ENCODE assay signal across 8 cellular contexts in the genomic region with DNA sequence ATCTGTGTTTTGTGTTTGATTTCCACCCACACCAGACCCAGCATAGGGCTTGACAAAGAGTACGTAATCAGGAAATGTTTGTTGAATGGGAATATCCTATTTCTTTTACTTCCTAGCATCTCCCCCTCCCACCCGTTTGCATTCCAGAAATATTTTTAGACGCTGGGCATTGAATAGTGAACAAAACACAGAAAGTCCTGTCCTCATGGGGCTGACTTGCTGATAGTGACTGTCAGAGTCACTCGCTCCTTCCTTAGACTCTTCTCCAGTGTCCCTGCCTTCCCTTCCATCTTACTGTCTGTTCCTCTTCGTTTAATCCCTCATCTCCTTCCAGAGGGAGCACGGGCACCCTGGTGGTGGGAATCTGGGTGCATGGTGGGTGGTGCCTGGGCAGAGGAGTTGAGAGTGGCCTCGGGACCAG. TPM values are rescaled to one million over a fixed set of nuclear protein-coding genes. Genes with fewer than 3 reads are reported as not detected.
DNase-seq lines count a peak whose midpoint lies in the region; ATAC-seq and TF ChIP-seq lines count a peak whose summit lies in the region.

No MANE protein-coding gene starts in this region.

- no peaks in the 10 kb centered on the region for H3K9me3 ChIP-seq in heart right ventricle
- no peaks in the 10 kb centered on the region for H3K9me3 ChIP-seq in right cardiac atrium (ENCODE audit: control insufficient read depth, low read length)
- no peaks in the 10 kb centered on the region for H3K9me3 ChIP-seq in spleen

- intact Hi-C loops in heart right ventricle (cut with DNase I): loop anchor here in 9 of 10 donors (1.0 to 10.0 kb wide), 13 partner anchors 69 to 1598 kb away; a partner anchor contains a TSS
- intact Hi-C loops in left ventricle myocardium superior (cut with micrococcal nuclease): no loop called here
- intact Hi-C loops in right cardiac atrium (cut with DNase I): loop anchor here in 3 of 4 donors (5.0 to 10.0 kb wide), 4 partner anchors 69 to 394 kb away; a partner anchor contains a TSS
- intact Hi-C loops in spleen (cut with DNase I; ENCODE audit: low total_unique reads): loop anchor here (10.0 kb wide), 1 partner anchor 92 kb away; no protein-coding TSS in a partner anchor

- peaks cover 6 to 51% (median 23%) of the 10 kb centered on the region in 9 donors for H3K4me1 ChIP-seq in heart right ventricle
- no peaks in the 10 kb centered on the region for H3K4me1 ChIP-seq in right cardiac atrium (ENCODE audit: control insufficient read depth, insufficient read depth, low read length)
- peaks cover 39 to 62% (median 57%) of the 10 kb centered on the region in 6 donors for H3K4me1 ChIP-seq in spleen

- TF ChIP-seq CTCF in heart right ventricle (IDR thresholded peaks at IDR 0.05): no peak
- TF ChIP-seq CTCF in WI38 (IDR thresholded peaks at IDR 0.05; ENCODE audit: low read depth, low read length): peak; percentile 37
- no peak for TF ChIP-seq CTCF in spleen (IDR thresholded peaks at IDR 0.05 in 8 of 11, conservative IDR thresholded peaks at IDR 0.05 in 3 of 11)

- peaks cover 0 to 19% (median 8%) of the 10 kb centered on the region in 9 donors for H3K36me3 ChIP-seq in heart right ventricle
- peaks cover 0 to 29% (median 9%) of the 10 kb centered on the region in 6 donors for H3K36me3 ChIP-seq in spleen

- DNase-seq in heart right ventricle (no peak), left ventricle myocardium superior (no peak), right cardiac atrium (no peak), spleen (no peak), kidney glomerular epithelial cell (lab: John Stamatoyannopoulos, UW) (no peak), midbrain (lab: John Stamatoyannopoulos, UW) (no peak)

- no peak for TF ChIP-seq POLR2A in spleen (IDR thresholded peaks at IDR 0.05)

- H3K27me3 ChIP-seq in heart right ventricle: no peaks in the 10 kb centered on the region
- no peaks in the 10 kb centered on the region for H3K27me3 ChIP-seq in right cardiac atrium (ENCODE audit: control insufficient read depth, insufficient read depth)
- H3K27me3 ChIP-seq in spleen (replicated peaks in 1 of 7): no peaks in the 10 kb centered on the region

- H3K27ac ChIP-seq in heart right ventricle: peak overlapping the region; percentile 61 to 99 (median 96)
- peak overlapping the region; percentile 72 for H3K27ac ChIP-seq in right cardiac atrium (ENCODE audit: low read length)
- peak overlapping the region; percentile 88 to 98 (median 93) for H3K27ac ChIP-seq in spleen

- ATAC-seq in heart right ventricle (no peak), left ventricle myocardium superior (no peak), right cardiac atrium (no peak), HG02642 (IDR thresholded peaks at IDR 0.05; ENCODE audit: poor library complexity, unreplicated experiment) (no peak)

- peak overlapping the region; percentile 33 to 95 (median 74) for H3K4me3 ChIP-seq in heart right ventricle
- peak overlapping the region; percentile 87 for H3K4me3 ChIP-seq in WI38 (ENCODE audit: low read depth, low read length)
- H3K4me3 ChIP-seq in right cardiac atrium (ENCODE audit: low read length): peak overlapping the region; percentile 68
- peak overlapping the region; percentile 56 to 98 (median 84) for H3K4me3 ChIP-seq in spleen

- 12 to 16% methylated on average over 7 of the region's 7 CpGs for WGBS in heart right ventricle, 2 donors
- WGBS in right cardiac atrium: 19% methylated on average over 7 of the region's 7 CpGs
- 26 to 31% (median 27%) methylated on average over 7 of the region's 7 CpGs for WGBS in spleen, 5 donors

RNA-seq across cellular contexts. Expression of a gene that starts 0.5 kb away (rescaled TPM):
- total RNA-seq in heart right ventricle: 1 to 10 TPM; 4.5 to 8.4 (median 5.7) TPM
- 1 to 10 TPM; 2.9 to 7.4 TPM for polyA plus RNA-seq in heart right ventricle
- total RNA-seq in left ventricle myocardium superior: 4.5 TPM
- 1 to 10 TPM; 4.4 to 6.3 (median 5.3) TPM for total RNA-seq in right cardiac atrium
- polyA plus RNA-seq in right cardiac atrium: 4.6 TPM
- 10 to 100 TPM in 2 of 7 donors, 1 to 10 TPM in 5; 4.4 to 20.9 (median 9.9) TPM for total RNA-seq in spleen
- 1 to 10 TPM; 4.8 to 6.9 (median 4.8) TPM for polyA plus RNA-seq in spleen

RNA-seq across cellular contexts. Expression of a gene that starts 53.6 kb away (rescaled TPM):
- total RNA-seq in heart right ventricle (not detected), left ventricle myocardium superior (not detected), right cardiac atrium (not detected), spleen (not detected)
- polyA plus RNA-seq in heart right ventricle (not detected), right cardiac atrium (not detected), spleen (under 1 TPM in 2 of 3 donors, not detected in 1; 0.03 to 0.11 TPM)
